ENCODE assay signal across 22 cellular contexts in genomic region chr10:51201947-51202346, GRCh38.
A peak's percentile ranks its signal among the peaks of the same experiment; 100 is the strongest.
DNase-seq lines count a peak whose midpoint lies in the region; ATAC-seq, FAIRE-seq and TF ChIP-seq lines count a peak whose summit lies in the region.
"Had no signal": no experiment of that assay in that cellular context is flagged by ENCODE, and none has a peak within 500 bp of the region (broad histone marks: within the 10 kb centered on the region; RNA-seq: fewer than 3 reads in every experiment).

No MANE protein-coding gene starts in this region.

- intact Hi-C loops in Right ventricle myocardium inferior (cut with DNase I): no loop called here

- WGBS in H1 (ENCODE audit: extremely low coverage in 1 of 2, insufficient coverage in 1 of 2, insufficient read length in 1 of 2, insufficient replicate concordance in 2 of 2, low coverage in 1 of 2, low lambda C conversion rate in 2 of 2, missing lambda C conversion rate in 1 of 2), 2 experiments: 93% methylated on average over 1 of the region's 1 CpG; no CpG with 5 or more reads in 1 of the 2 experiments
- 63 to 67% (median 65%) methylated on average over 1 of the region's 1 CpG for WGBS in small intestine, 3 donors

- no peaks in the 10 kb centered on the region for H3K9me3 ChIP-seq in right atrium auricular region
- no peaks in the 10 kb centered on the region for H3K9me3 ChIP-seq in H1 (ENCODE audit: insufficient read depth in 2 of 2, low read depth in 1 of 2, low read length in 1 of 2)
- no peaks in the 10 kb centered on the region for H3K9me3 ChIP-seq in small intestine (ENCODE audit: control insufficient read depth, low read depth)
- H3K9me3 ChIP-seq: BLaER1, Caco-2 had no signal

- H3K18ac ChIP-seq in H1 (ENCODE audit: extremely low read depth, low read length): no peak overlapping the region

- ATAC-seq in Right ventricle myocardium inferior: peak; percentile 26
- ATAC-seq in HG02571 (IDR thresholded peaks at IDR 0.05; ENCODE audit: unreplicated experiment): no peak
- ATAC-seq: CD8-positive, alpha-beta T cell; HCT116 had no signal

- POLR2A ChIA-PET in H1 (lab: Charles Lee; ENCODE audit: partially characterized antibody): interaction anchor here (0.9 kb wide), 1 partner anchor 128 kb away, joined by 3 read pairs; no protein-coding TSS in a partner anchor

- H3K4ac ChIP-seq in H1 (replicated peaks; ENCODE audit: insufficient read length, low read depth, low read length): no peak overlapping the region

- H4K20me1 ChIP-seq in H1 (replicated peaks in 1 of 2; ENCODE audit: control insufficient read depth in 1 of 2, insufficient read depth in 2 of 2, low read length in 2 of 2): no peaks in the 10 kb centered on the region
- H4K20me1 ChIP-seq: BLaER1 had no signal

- no peak overlapping the region for H3K14ac ChIP-seq in H1 (ENCODE audit: insufficient read length)

- H3K56ac ChIP-seq in H1 (replicated peaks; ENCODE audit: insufficient read length, low read depth, low read length): no peak overlapping the region

- H2BK20ac ChIP-seq in H1 (ENCODE audit: low read length): peak overlapping the region; percentile 34; the same call in 1 of the 2 replicates

- DNase-seq in Right ventricle myocardium inferior (ENCODE audit: missing footprints) (no peak), right atrium auricular region (ENCODE audit: low spot score) (no peak), H1 (ENCODE audit: low read depth in 1 of 2, low spot score in 2 of 2) (no peak), small intestine (peak; percentile 44), GF-D8 (lab: John Stamatoyannopoulos, UW) (no peak), NCI-H146 (lab: John Stamatoyannopoulos, UW) (no peak), GM12892 (ENCODE audit: insufficient read length) (no peak)
- DNase-seq: Caco-2; CD4-positive, CD25-positive, alpha-beta regulatory T cell; CD8-positive, alpha-beta T cell; DMS79; EL; GDM1; H9; HFFc6 had no signal

- no peak for TF ChIP-seq RAD21 in H1 (IDR thresholded peaks at IDR 0.05 in 1 of 2, conservative IDR thresholded peaks at IDR 0.05 in 1 of 2; ENCODE audit: low read depth in 2 of 2, low read length in 2 of 2)

- CTCF ChIA-PET in H1 (lab: Charles Lee; ENCODE audit: partially characterized antibody): interaction anchor here (1.1 kb wide), 1 partner anchor 37 kb away, joined by 3 read pairs; no protein-coding TSS in a partner anchor

- no peak overlapping the region for H4K5ac ChIP-seq in H1 (ENCODE audit: insufficient read length, low read depth, low read length)

- no peaks in the 10 kb centered on the region for H3K23me2 ChIP-seq in H1 (ENCODE audit: low read depth, low read length)

- H3K4me3 ChIP-seq in right atrium auricular region: no peak overlapping the region
- H3K4me3 ChIP-seq in H1 (ENCODE audit: extremely low read depth in 1 of 4, insufficient read depth in 2 of 4, low read depth in 3 of 4, low read length in 4 of 4): no peak overlapping the region
- H3K4me3 ChIP-seq in small intestine (ENCODE audit: low read depth in 1 of 2, low read length in 2 of 2): no peak overlapping the region
- H3K4me3 ChIP-seq: BLaER1 had no signal

- no peaks in the 10 kb centered on the region for H3K27me3 ChIP-seq in right atrium auricular region
- no peaks in the 10 kb centered on the region for H3K27me3 ChIP-seq in H1 (replicated peaks in 1 of 4; ENCODE audit: control insufficient read depth in 3 of 4, extremely low read depth in 1 of 4, insufficient read depth in 3 of 4, low read length in 3 of 4)
- H3K27me3 ChIP-seq in small intestine (ENCODE audit: control insufficient read depth in 2 of 2, insufficient read depth in 2 of 2, low read length in 2 of 2): no peaks in the 10 kb centered on the region
- H3K27me3 ChIP-seq: BLaER1 had no signal

- no peak overlapping the region for H2AFZ ChIP-seq in H1 (ENCODE audit: low read length)

- 0 out of 2 replicates have a peak overlapping the region, but pooled peaks have one; percentile 3 for H2BK12ac ChIP-seq in H1 (ENCODE audit: low read depth, low read length)

- H3K4me1 ChIP-seq in right atrium auricular region: peaks cover 0 to 2% of the 10 kb centered on the region in 2 donors
- H3K4me1 ChIP-seq in H1 (replicated peaks in 1 of 4; ENCODE audit: control insufficient read depth in 3 of 4, insufficient read depth in 4 of 4, low read length in 3 of 4): peaks cover 0 to 10% (median 8%) of the 10 kb centered on the region in 4 experiments; a peak in 3 of 7 replicates
- no peaks in the 10 kb centered on the region for H3K4me1 ChIP-seq in small intestine (ENCODE audit: control insufficient read depth in 2 of 2, insufficient read depth in 1 of 2, low read depth in 1 of 2, low read length in 1 of 2)
- H3K4me1 ChIP-seq: Caco-2 had no signal

- H2BK120ac ChIP-seq in H1 (replicated peaks; ENCODE audit: low read depth, low read length): peak overlapping the region; percentile 18

- no peak for TF ChIP-seq EP300 in H1 (IDR thresholded peaks at IDR 0.05; ENCODE audit: borderline replicate concordance in 1 of 2, low read depth in 2 of 2, low read length in 2 of 2)

- H4K8ac ChIP-seq in H1 (ENCODE audit: extremely low read depth, insufficient read depth, low read length): no peak overlapping the region

- peaks cover 0 to 4% of the 10 kb centered on the region in 2 experiments; a peak in 1 of 4 replicates for H3K79me2 ChIP-seq in H1 (ENCODE audit: control insufficient read depth in 1 of 2, insufficient read depth in 2 of 2, low read length in 2 of 2)

- H2AK5ac ChIP-seq in H1 (ENCODE audit: low read depth, low read length): no peak overlapping the region

- H2BK15ac ChIP-seq in H1 (ENCODE audit: low read length): no peak overlapping the region

- H2BK5ac ChIP-seq in H1 (ENCODE audit: low read depth, low read length): no peak overlapping the region

- no peak for TF ChIP-seq CTCF in right atrium auricular region (IDR thresholded peaks at IDR 0.05)
- no peak for TF ChIP-seq CTCF in H1 (IDR thresholded peaks at IDR 0.05; ENCODE audit: control extremely low read depth in 1 of 3, insufficient read depth in 1 of 3, low read depth in 1 of 3, low read length in 3 of 3)

- H3K9ac ChIP-seq in H1 (replicated peaks in 1 of 4; ENCODE audit: extremely low read depth in 1 of 4, low read depth in 3 of 4, low read length in 3 of 4): no peak overlapping the region
- H3K9ac ChIP-seq: BLaER1 had no signal

- peak overlapping the region; percentile 54 for H4K91ac ChIP-seq in H1 (replicated peaks; ENCODE audit: insufficient read length, low read length)

- no peak overlapping the region for H3K4me2 ChIP-seq in H1 (ENCODE audit: insufficient read depth in 1 of 2, low read depth in 2 of 2, low read length in 2 of 2)
- H3K4me2 ChIP-seq: BLaER1 had no signal

- H3K27ac ChIP-seq in right atrium auricular region: no peak overlapping the region
- H3K27ac ChIP-seq in H1 (ENCODE audit: low read depth, low read length): no peak overlapping the region
- H3K27ac ChIP-seq in small intestine (ENCODE audit: low read depth in 1 of 2, low read length in 1 of 2): no peak overlapping the region
- H3K27ac ChIP-seq: 22Rv1, BLaER1, C4-2B had no signal

- no peaks in the 10 kb centered on the region for H3K79me1 ChIP-seq in H1 (ENCODE audit: low read depth, low read length)

- TF ChIP-seq POLR2A in H1 (IDR thresholded peaks at IDR 0.05; ENCODE audit: control extremely low read depth in 1 of 2, low read depth in 2 of 2, low read length in 2 of 2) (no peak), GM12892 (IDR thresholded peaks at IDR 0.05; ENCODE audit: low read depth, low read length) (no peak)

- no peaks in the 10 kb centered on the region for H3K36me3 ChIP-seq in right atrium auricular region
- H3K36me3 ChIP-seq in H1 (ENCODE audit: control insufficient read depth in 2 of 4, insufficient read depth in 4 of 4, low read length in 3 of 4): no peaks in the 10 kb centered on the region
- H3K36me3 ChIP-seq in small intestine (ENCODE audit: control insufficient read depth in 2 of 2, insufficient read depth in 2 of 2, low read length in 2 of 2): no peaks in the 10 kb centered on the region
- H3K36me3 ChIP-seq: BLaER1 had no signal

- no peak overlapping the region for H3K23ac ChIP-seq in H1 (ENCODE audit: insufficient read length)

- FAIRE-seq in H1 (lab: Jason Lieb, UNC): no peak
- FAIRE-seq in small intestine (lab: Jason Lieb, UNC): no peak
- FAIRE-seq in GM12892 (lab: Jason Lieb, UNC): no peak
- FAIRE-seq: A204.1, GM12891 had no signal

TF ChIP-seq in H1, 55 proteins besides CTCF, POLR2A, EP300 and RAD21 (continues in another document):
- TF ChIP-seq BCL11A (IDR thresholded peaks at IDR 0.05; ENCODE audit: low read depth in 2 of 2, low read length in 2 of 2): no peak
- TF ChIP-seq CHD1 (IDR thresholded peaks at IDR 0.05; ENCODE audit: low read depth, low read length): no peak
- no peak for TF ChIP-seq HDAC2 (IDR thresholded peaks at IDR 0.05; ENCODE audit: borderline replicate concordance in 1 of 2, low read depth in 2 of 2, low read length in 2 of 2)
- TF ChIP-seq, protein P1, sequence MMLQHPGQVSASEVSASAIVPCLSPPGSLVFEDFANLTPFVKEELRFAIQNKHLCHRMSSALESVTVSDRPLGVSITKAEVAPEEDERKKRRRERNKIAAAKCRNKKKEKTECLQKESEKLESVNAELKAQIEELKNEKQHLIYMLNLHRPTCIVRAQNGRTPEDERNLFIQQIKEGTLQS (IDR thresholded peaks at IDR 0.05; ENCODE audit: insufficient read depth, low read depth, low read length): no peak
- no peak for TF ChIP-seq CREB1 (IDR thresholded peaks at IDR 0.05)
- no peak for TF ChIP-seq SRF (IDR thresholded peaks at IDR 0.05; ENCODE audit: low read depth, low read length)
- no peak for TF ChIP-seq SP4 (IDR thresholded peaks at IDR 0.05; ENCODE audit: low read length)
- no peak for TF ChIP-seq RBBP5 (IDR thresholded peaks at IDR 0.05; ENCODE audit: borderline replicate concordance, low read depth, low read length)
- no peak for TF ChIP-seq CTBP2 (IDR thresholded peaks at IDR 0.05; ENCODE audit: borderline replicate concordance, insufficient read depth, insufficient read length, low read length)
- TF ChIP-seq NANOG (IDR thresholded peaks at IDR 0.05; ENCODE audit: insufficient read depth, low read depth, low read length, poor library complexity, severe bottlenecking): no peak
- TF ChIP-seq ZNF274 (IDR thresholded peaks at IDR 0.05; ENCODE audit: borderline replicate concordance, extremely low read depth, low read length): no peak
- no peak for TF ChIP-seq POLR2AphosphoS5 (IDR thresholded peaks at IDR 0.05; ENCODE audit: low read depth, low read length)
- no peak for TF ChIP-seq RXRA (IDR thresholded peaks at IDR 0.05; ENCODE audit: insufficient read depth, low read depth, low read length)
- TF ChIP-seq ASH2L (IDR thresholded peaks at IDR 0.05; ENCODE audit: low read length): no peak
- TF ChIP-seq SAP30 (IDR thresholded peaks at IDR 0.05; ENCODE audit: insufficient read depth, insufficient replicate concordance, low read length): no peak
- TF ChIP-seq TCF12 (IDR thresholded peaks at IDR 0.05; ENCODE audit: low read depth, low read length): no peak
- no peak for TF ChIP-seq BRCA1 (IDR thresholded peaks at IDR 0.05; ENCODE audit: low read depth, low read length)
- TF ChIP-seq MAFK (IDR thresholded peaks at IDR 0.05; ENCODE audit: low read depth, low read length): no peak
